Comparison of ENCODE assay signal across 18 cellular contexts in the genomic region with DNA sequence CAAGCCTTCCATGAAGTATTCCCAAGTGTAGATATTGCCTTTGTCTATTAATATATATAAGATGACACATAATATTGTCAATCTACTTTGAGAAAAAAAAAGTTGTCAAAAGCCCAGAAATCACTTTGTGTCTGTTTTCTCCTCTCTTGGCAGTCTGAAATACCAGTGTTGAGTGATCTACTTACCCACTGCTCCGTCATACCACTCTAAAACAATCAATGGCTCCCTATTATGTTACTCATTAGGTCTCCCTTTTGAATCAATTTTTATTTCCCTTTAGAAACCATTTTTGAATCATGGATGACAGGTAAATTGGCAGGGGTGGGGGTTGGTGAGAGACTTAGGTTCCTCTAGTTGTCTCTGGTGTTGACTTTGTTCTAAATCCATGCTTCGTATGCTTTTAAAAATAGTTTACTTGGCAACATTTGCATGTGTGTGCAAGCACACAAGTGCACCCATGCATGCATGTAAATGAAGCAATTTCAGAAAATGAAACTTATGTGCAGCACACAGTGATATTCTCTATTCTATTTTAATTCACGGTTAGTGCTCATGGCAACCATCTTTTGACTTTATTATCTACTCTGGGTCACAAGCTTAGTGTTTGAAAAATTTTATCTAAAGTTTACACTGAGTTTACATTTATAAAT.
A peak's percentile ranks its signal among the peaks of the same experiment; 100 is the strongest.
DNase-seq lines count a peak whose midpoint lies in the region; ATAC-seq and TF ChIP-seq lines count a peak whose summit lies in the region.
"Had no signal": no experiment of that assay in that cellular context is flagged by ENCODE, and none has a peak within 500 bp of the region (broad histone marks: within the 10 kb centered on the region; RNA-seq: fewer than 3 reads in every experiment).

No MANE protein-coding gene starts in this region.

- no peak for TF ChIP-seq CTCF in type B pancreatic cell (conservative IDR thresholded peaks at IDR 0.05)

- no peak overlapping the region for H3K27ac Mint-ChIP-seq in type B pancreatic cell
- H3K27ac Mint-ChIP-seq: activated CD4-positive, alpha-beta memory T cell treated with anti-CD3 and anti-CD28 coated beads for 36 hours; activated T-helper 1 cell treated with anti-CD3 and anti-CD28 coated beads, Interleukin-12 subunit alpha, Interleukin-12 subunit beta, Interleukin-2, Interleukin-4 antibody, amounts not matched to agents 30 ng/mL and 10 ng/mL and 1 ng/mL, durations not matched to agents 14 hours and 24 hours and 36 hours had no signal

- no peaks in the 10 kb centered on the region for H3K36me3 Mint-ChIP-seq in type B pancreatic cell
- H3K36me3 Mint-ChIP-seq: activated CD4-positive, alpha-beta memory T cell treated with anti-CD3 and anti-CD28 coated beads for 36 hours; IgD-negative memory B cell had no signal

- no peaks in the 10 kb centered on the region for H3K9me3 Mint-ChIP-seq in type B pancreatic cell
- H3K9me3 Mint-ChIP-seq: activated CD4-positive, alpha-beta memory T cell treated with anti-CD3 and anti-CD28 coated beads for 36 hours; activated T-helper 1 cell treated with anti-CD3 and anti-CD28 coated beads, Interleukin-12 subunit alpha, Interleukin-12 subunit beta, Interleukin-2, Interleukin-4 antibody, amounts not matched to agents 30 ng/mL and 10 ng/mL and 1 ng/mL, durations not matched to agents 14 hours and 24 hours and 36 hours; neural crest cell had no signal

- H3K4me3 Mint-ChIP-seq in type B pancreatic cell = no peak overlapping the region
- H3K4me3 Mint-ChIP-seq: activated CD4-positive, alpha-beta memory T cell treated with anti-CD3 and anti-CD28 coated beads for 36 hours; activated T-helper 1 cell treated with anti-CD3 and anti-CD28 coated beads, Interleukin-12 subunit alpha, Interleukin-12 subunit beta, Interleukin-2, Interleukin-4 antibody, amounts not matched to agents 30 ng/mL and 10 ng/mL and 1 ng/mL, durations not matched to agents 14 hours and 24 hours and 36 hours; neural crest cell had no signal

- no peaks in the 10 kb centered on the region for H3K4me1 Mint-ChIP-seq in type B pancreatic cell (ENCODE audit: unreplicated experiment)
- H3K4me1 Mint-ChIP-seq: neural crest cell had no signal

- H3K27me3 Mint-ChIP-seq in type B pancreatic cell = no peaks in the 10 kb centered on the region
- H3K27me3 Mint-ChIP-seq: activated CD4-positive, alpha-beta memory T cell treated with anti-CD3 and anti-CD28 coated beads for 36 hours had no signal

- DNase-seq in cerebellum (ENCODE audit: low spot score) (peak; percentile 10), type B pancreatic cell (ENCODE audit: extremely low spot score, unreplicated experiment) (no peak), HuH-7.5 (ENCODE audit: low spot score) (no peak), NCI-H187 treated with DMSO at 0.1 percent for 48 hours (lab: John Stamatoyannopoulos, UW) (no peak), Ammon's horn (ENCODE audit: low spot score) (no peak)
- DNase-seq: activated CD4-positive, alpha-beta memory T cell treated with anti-CD3 and anti-CD28 coated beads for 36 hours; DMS153; effector memory CD4-positive, alpha-beta T cell; HCEC 1CT; kidney; PC-9 had no signal

- ATAC-seq in GM18858 (IDR thresholded peaks at IDR 0.05; ENCODE audit: unreplicated experiment) (peak; percentile 92), GM21381 (IDR thresholded peaks at IDR 0.05; ENCODE audit: unreplicated experiment) (peak; percentile 61), HG03039 (IDR thresholded peaks at IDR 0.05; ENCODE audit: unreplicated experiment) (peak; percentile 78)
- ATAC-seq: sciatic nerve had no signal
